Comparison of ENCODE assay signal across 1 cellular context in the genomic region with DNA sequence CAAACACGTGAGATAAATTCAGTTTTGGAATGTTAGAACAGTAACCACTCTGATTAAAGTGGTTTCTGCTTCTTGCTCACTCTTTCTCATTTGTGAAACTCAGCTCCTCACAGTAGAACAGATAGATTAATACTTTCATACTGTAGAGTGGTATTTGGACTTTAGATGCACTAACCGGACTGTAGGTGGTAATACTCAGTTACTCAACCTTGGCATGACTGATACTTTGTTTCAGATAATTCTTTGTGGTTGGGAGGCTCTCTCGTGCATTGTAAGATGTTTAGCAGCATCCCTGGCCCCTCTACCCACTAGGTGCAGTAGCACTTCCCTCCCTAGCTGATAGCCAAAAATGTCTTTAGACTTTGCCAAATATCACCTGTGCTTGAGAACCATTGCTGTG.
A peak's percentile ranks its signal among the peaks of the same experiment; 100 is the strongest.
TF ChIP-seq lines count a peak whose summit lies in the region.

No MANE protein-coding gene starts in this region.

TF ChIP-seq in GM12878, 131 proteins besides CTCF, POLR2A, EP300 and RAD21 (continued from another document and continues in another):
- TF ChIP-seq, protein P1, sequence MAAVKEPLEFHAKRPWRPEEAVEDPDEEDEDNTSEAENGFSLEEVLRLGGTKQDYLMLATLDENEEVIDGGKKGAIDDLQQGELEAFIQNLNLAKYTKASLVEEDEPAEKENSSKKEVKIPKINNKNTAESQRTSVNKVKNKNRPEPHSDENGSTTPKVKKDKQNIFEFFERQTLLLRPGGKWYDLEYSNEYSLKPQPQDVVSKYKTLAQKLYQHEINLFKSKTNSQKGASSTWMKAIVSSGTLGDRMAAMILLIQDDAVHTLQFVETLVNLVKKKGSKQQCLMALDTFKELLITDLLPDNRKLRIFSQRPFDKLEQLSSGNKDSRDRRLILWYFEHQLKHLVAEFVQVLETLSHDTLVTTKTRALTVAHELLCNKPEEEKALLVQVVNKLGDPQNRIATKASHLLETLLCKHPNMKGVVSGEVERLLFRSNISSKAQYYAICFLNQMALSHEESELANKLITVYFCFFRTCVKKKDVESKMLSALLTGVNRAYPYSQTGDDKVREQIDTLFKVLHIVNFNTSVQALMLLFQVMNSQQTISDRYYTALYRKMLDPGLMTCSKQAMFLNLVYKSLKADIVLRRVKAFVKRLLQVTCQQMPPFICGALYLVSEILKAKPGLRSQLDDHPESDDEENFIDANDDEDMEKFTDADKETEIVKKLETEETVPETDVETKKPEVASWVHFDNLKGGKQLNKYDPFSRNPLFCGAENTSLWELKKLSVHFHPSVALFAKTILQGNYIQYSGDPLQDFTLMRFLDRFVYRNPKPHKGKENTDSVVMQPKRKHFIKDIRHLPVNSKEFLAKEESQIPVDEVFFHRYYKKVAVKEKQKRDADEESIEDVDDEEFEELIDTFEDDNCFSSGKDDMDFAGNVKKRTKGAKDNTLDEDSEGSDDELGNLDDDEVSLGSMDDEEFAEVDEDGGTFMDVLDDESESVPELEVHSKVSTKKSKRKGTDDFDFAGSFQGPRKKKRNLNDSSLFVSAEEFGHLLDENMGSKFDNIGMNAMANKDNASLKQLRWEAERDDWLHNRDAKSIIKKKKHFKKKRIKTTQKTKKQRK (IDR thresholded peaks at IDR 0.05; ENCODE audit: low read depth, low read length): no peak
- TF ChIP-seq NFYA (IDR thresholded peaks at IDR 0.05; ENCODE audit: borderline replicate concordance, low read depth, low read length) (no peak), FOXK2 (IDR thresholded peaks at IDR 0.05) (no peak), MYB (IDR thresholded peaks at IDR 0.05; ENCODE audit: borderline replicate concordance, low read depth, low read length) (no peak), ZZZ3 (IDR thresholded peaks at IDR 0.05; ENCODE audit: control insufficient read depth, insufficient read length, low read depth) (no peak), RELA (IDR thresholded peaks at IDR 0.05; ENCODE audit: borderline replicate concordance, partially characterized antibody) (no peak), NFIC (IDR thresholded peaks at IDR 0.05; ENCODE audit: low read depth, low read length) (peak; percentile 70), NFXL1 (IDR thresholded peaks at IDR 0.05; ENCODE audit: borderline replicate concordance) (no peak), RB1 (IDR thresholded peaks at IDR 0.05; ENCODE audit: borderline replicate concordance) (no peak), CHD1 (IDR thresholded peaks at IDR 0.05; ENCODE audit: low read depth, low read length) (no peak), PAX5 (IDR thresholded peaks at IDR 0.05; ENCODE audit: borderline replicate concordance, low read depth, low read length) (0 out of 2 replicates have a peak, but pooled peaks have one; percentile 38), SPI1 (IDR thresholded peaks at IDR 0.05; ENCODE audit: borderline replicate concordance, insufficient read depth, low read depth, low read length) (peak; percentile 59; the same call in 1 of the 2 replicates), ZNF207 (IDR thresholded peaks at IDR 0.05; ENCODE audit: borderline replicate concordance) (no peak), IRF4 (IDR thresholded peaks at IDR 0.05; ENCODE audit: low read depth, low read length) (no peak), TCF7 (IDR thresholded peaks at IDR 0.05; ENCODE audit: borderline replicate concordance) (peak; percentile 69), HDAC6 (IDR thresholded peaks at IDR 0.05; ENCODE audit: unreplicated experiment) (no peak), RUNX3 (IDR thresholded peaks at IDR 0.05; ENCODE audit: low read length) (peak; percentile 81), CHD4 (IDR thresholded peaks at IDR 0.05) (no peak), CBX5 (IDR thresholded peaks at IDR 0.05; ENCODE audit: low read depth) (no peak), ZSCAN29 (IDR thresholded peaks at IDR 0.05) (no peak), ZNF622 (IDR thresholded peaks at IDR 0.05) (no peak), HCFC1 (IDR thresholded peaks at IDR 0.05; ENCODE audit: low read length) (no peak), FOS (IDR thresholded peaks at IDR 0.05; ENCODE audit: borderline replicate concordance, extremely low read depth, insufficient read length) (no peak), ATF7 (IDR thresholded peaks at IDR 0.05; ENCODE audit: low read depth) (no peak), TARDBP (IDR thresholded peaks at IDR 0.05; ENCODE audit: borderline replicate concordance) (no peak), DPF2 (IDR thresholded peaks at IDR 0.05) (no peak), CEBPB (IDR thresholded peaks at IDR 0.05; ENCODE audit: borderline replicate concordance in 1 of 2, low read depth in 2 of 2, low read length in 2 of 2) (no peak), SMAD5 (IDR thresholded peaks at IDR 0.05; ENCODE audit: low read depth) (no peak), SUZ12 (IDR thresholded peaks at IDR 0.05; ENCODE audit: unreplicated experiment) (no peak), GATAD2B (conservative IDR thresholded peaks at IDR 0.05; ENCODE audit: low read depth) (no peak)
- TF ChIP-seq, protein P2, sequence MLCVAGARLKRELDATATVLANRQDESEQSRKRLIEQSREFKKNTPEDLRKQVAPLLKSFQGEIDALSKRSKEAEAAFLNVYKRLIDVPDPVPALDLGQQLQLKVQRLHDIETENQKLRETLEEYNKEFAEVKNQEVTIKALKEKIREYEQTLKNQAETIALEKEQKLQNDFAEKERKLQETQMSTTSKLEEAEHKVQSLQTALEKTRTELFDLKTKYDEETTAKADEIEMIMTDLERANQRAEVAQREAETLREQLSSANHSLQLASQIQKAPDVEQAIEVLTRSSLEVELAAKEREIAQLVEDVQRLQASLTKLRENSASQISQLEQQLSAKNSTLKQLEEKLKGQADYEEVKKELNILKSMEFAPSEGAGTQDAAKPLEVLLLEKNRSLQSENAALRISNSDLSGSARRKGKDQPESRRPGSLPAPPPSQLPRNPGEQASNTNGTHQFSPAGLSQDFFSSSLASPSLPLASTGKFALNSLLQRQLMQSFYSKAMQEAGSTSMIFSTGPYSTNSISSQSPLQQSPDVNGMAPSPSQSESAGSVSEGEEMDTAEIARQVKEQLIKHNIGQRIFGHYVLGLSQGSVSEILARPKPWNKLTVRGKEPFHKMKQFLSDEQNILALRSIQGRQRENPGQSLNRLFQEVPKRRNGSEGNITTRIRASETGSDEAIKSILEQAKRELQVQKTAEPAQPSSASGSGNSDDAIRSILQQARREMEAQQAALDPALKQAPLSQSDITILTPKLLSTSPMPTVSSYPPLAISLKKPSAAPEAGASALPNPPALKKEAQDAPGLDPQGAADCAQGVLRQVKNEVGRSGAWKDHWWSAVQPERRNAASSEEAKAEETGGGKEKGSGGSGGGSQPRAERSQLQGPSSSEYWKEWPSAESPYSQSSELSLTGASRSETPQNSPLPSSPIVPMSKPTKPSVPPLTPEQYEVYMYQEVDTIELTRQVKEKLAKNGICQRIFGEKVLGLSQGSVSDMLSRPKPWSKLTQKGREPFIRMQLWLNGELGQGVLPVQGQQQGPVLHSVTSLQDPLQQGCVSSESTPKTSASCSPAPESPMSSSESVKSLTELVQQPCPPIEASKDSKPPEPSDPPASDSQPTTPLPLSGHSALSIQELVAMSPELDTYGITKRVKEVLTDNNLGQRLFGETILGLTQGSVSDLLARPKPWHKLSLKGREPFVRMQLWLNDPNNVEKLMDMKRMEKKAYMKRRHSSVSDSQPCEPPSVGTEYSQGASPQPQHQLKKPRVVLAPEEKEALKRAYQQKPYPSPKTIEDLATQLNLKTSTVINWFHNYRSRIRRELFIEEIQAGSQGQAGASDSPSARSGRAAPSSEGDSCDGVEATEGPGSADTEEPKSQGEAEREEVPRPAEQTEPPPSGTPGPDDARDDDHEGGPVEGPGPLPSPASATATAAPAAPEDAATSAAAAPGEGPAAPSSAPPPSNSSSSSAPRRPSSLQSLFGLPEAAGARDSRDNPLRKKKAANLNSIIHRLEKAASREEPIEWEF (IDR thresholded peaks at IDR 0.05; ENCODE audit: insufficient replicate concordance, low read depth, low read length): no peak
- TF ChIP-seq, protein P3, sequence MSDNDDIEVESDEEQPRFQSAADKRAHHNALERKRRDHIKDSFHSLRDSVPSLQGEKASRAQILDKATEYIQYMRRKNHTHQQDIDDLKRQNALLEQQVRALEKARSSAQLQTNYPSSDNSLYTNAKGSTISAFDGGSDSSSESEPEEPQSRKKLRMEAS (IDR thresholded peaks at IDR 0.05; ENCODE audit: low read depth, low read length): no peak
- TF ChIP-seq, protein P4, sequence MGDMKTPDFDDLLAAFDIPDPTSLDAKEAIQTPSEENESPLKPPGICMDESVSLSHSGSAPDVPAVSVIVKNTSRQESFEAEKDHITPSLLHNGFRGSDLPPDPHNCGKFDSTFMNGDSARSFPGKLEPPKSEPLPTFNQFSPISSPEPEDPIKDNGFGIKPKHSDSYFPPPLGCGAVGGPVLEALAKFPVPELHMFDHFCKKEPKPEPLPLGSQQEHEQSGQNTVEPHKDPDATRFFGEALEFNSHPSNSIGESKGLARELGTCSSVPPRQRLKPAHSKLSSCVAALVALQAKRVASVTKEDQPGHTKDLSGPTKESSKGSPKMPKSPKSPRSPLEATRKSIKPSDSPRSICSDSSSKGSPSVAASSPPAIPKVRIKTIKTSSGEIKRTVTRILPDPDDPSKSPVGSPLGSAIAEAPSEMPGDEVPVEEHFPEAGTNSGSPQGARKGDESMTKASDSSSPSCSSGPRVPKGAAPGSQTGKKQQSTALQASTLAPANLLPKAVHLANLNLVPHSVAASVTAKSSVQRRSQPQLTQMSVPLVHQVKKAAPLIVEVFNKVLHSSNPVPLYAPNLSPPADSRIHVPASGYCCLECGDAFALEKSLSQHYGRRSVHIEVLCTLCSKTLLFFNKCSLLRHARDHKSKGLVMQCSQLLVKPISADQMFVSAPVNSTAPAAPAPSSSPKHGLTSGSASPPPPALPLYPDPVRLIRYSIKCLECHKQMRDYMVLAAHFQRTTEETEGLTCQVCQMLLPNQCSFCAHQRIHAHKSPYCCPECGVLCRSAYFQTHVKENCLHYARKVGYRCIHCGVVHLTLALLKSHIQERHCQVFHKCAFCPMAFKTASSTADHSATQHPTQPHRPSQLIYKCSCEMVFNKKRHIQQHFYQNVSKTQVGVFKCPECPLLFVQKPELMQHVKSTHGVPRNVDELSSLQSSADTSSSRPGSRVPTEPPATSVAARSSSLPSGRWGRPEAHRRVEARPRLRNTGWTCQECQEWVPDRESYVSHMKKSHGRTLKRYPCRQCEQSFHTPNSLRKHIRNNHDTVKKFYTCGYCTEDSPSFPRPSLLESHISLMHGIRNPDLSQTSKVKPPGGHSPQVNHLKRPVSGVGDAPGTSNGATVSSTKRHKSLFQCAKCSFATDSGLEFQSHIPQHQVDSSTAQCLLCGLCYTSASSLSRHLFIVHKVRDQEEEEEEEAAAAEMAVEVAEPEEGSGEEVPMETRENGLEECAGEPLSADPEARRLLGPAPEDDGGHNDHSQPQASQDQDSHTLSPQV (IDR thresholded peaks at IDR 0.05): no peak
- TF ChIP-seq, protein P5, sequence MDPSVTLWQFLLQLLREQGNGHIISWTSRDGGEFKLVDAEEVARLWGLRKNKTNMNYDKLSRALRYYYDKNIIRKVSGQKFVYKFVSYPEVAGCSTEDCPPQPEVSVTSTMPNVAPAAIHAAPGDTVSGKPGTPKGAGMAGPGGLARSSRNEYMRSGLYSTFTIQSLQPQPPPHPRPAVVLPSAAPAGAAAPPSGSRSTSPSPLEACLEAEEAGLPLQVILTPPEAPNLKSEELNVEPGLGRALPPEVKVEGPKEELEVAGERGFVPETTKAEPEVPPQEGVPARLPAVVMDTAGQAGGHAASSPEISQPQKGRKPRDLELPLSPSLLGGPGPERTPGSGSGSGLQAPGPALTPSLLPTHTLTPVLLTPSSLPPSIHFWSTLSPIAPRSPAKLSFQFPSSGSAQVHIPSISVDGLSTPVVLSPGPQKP (IDR thresholded peaks at IDR 0.05; ENCODE audit: low read depth, low read length): no peak
- TF ChIP-seq, protein P6, sequence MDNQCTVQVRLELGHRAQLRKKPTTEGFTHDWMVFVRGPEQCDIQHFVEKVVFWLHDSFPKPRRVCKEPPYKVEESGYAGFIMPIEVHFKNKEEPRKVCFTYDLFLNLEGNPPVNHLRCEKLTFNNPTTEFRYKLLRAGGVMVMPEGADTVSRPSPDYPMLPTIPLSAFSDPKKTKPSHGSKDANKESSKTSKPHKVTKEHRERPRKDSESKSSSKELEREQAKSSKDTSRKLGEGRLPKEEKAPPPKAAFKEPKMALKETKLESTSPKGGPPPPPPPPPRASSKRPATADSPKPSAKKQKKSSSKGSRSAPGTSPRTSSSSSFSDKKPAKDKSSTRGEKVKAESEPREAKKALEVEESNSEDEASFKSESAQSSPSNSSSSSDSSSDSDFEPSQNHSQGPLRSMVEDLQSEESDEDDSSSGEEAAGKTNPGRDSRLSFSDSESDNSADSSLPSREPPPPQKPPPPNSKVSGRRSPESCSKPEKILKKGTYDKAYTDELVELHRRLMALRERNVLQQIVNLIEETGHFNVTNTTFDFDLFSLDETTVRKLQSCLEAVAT (IDR thresholded peaks at IDR 0.05): no peak
- TF ChIP-seq, protein P7, sequence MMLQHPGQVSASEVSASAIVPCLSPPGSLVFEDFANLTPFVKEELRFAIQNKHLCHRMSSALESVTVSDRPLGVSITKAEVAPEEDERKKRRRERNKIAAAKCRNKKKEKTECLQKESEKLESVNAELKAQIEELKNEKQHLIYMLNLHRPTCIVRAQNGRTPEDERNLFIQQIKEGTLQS (IDR thresholded peaks at IDR 0.05; ENCODE audit: borderline replicate concordance, extremely low read depth, low read depth, low read length): no peak
- TF ChIP-seq, protein P8, sequence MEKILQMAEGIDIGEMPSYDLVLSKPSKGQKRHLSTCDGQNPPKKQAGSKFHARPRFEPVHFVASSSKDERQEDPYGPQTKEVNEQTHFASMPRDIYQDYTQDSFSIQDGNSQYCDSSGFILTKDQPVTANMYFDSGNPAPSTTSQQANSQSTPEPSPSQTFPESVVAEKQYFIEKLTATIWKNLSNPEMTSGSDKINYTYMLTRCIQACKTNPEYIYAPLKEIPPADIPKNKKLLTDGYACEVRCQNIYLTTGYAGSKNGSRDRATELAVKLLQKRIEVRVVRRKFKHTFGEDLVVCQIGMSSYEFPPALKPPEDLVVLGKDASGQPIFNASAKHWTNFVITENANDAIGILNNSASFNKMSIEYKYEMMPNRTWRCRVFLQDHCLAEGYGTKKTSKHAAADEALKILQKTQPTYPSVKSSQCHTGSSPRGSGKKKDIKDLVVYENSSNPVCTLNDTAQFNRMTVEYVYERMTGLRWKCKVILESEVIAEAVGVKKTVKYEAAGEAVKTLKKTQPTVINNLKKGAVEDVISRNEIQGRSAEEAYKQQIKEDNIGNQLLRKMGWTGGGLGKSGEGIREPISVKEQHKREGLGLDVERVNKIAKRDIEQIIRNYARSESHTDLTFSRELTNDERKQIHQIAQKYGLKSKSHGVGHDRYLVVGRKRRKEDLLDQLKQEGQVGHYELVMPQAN (conservative IDR thresholded peaks at IDR 0.05): no peak
- TF ChIP-seq, protein P9, sequence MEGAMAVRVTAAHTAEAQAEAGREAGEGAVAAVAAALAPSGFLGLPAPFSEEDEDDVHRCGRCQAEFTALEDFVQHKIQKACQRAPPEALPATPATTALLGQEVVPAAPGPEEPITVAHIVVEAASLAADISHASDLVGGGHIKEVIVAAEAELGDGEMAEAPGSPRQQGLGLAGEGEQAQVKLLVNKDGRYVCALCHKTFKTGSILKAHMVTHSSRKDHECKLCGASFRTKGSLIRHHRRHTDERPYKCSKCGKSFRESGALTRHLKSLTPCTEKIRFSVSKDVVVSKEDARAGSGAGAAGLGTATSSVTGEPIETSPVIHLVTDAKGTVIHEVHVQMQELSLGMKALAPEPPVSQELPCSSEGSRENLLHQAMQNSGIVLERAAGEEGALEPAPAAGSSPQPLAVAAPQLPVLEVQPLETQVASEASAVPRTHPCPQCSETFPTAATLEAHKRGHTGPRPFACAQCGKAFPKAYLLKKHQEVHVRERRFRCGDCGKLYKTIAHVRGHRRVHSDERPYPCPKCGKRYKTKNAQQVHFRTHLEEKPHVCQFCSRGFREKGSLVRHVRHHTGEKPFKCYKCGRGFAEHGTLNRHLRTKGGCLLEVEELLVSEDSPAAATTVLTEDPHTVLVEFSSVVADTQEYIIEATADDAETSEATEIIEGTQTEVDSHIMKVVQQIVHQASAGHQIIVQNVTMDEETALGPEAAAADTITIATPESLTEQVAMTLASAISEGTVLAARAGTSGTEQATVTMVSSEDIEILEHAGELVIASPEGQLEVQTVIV (IDR thresholded peaks at IDR 0.05; ENCODE audit: borderline replicate concordance, partially characterized antibody): no peak
